Comparison of ENCODE assay signal across 8 cellular contexts in the genomic region with DNA sequence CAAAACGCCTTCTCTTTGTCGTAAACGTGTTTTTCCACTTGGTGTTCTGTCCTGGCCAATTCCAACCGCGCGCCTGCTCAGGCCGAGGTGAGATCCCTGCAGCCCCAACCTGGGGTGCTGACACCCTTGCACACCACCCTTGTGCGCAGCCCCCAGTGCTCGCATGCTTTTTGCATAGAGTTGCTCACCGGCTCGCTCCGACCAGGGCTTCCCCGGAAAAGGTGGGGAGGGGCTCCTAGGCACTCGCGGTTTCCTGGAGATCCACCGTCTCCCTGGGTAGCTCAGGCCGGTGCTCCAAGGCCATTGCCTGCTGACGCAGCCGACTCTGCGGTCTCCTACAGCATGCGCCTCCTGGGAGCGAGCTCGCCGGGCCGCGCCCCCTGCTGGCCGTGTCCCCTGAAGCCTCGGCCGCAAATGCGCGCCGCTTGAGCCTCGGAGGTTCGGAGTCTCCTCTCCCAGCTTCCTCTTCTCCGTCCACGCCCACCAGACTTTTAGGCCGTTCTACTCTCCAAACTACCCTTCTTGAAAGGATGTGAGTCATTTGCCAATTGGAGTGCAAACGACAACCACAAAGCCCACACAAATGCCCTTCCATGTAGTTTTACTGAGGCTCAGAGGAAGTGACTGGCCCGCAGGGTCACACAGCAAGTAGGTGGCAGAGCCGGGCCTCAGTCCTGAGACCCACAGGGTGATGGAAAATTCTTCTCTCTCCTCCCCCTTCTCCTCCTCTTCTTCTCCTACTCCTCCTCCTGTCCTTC. TPM values are rescaled to one million over a fixed set of nuclear protein-coding genes. Genes with fewer than 3 reads are reported as not detected.
A peak's percentile ranks its signal among the peaks of the same experiment; 100 is the strongest.
DNase-seq lines count a peak whose midpoint lies in the region; ATAC-seq and TF ChIP-seq lines count a peak whose summit lies in the region.

No MANE protein-coding gene starts in this region.

- peak overlapping the region; percentile 83 for H2AFZ ChIP-seq in OCI-LY3 (ENCODE audit: low read depth, low read length)

- intact Hi-C loops in Caco-2 (cut with micrococcal nuclease; ENCODE audit: unreplicated experiment) (loop anchor here (1.0 to 10.0 kb wide), 3 partner anchors 43 to 466 kb away; partner anchors contain the start of gene NAE1), mucosa of descending colon (cut with DNase I, micrococcal nuclease) (no loop called here)

- H3K9ac ChIP-seq in OCI-LY3 (ENCODE audit: low read length), result peak overlapping the region; percentile 61

- H4K20me1 ChIP-seq in OCI-LY3 (ENCODE audit: insufficient read depth, low read length), result no peaks in the 10 kb centered on the region

- DNase-seq in Caco-2, result peak; percentile 88 to 93
- peak; percentile 93 for DNase-seq in HPDE6-E6E7 (ENCODE audit: extremely low spot score)
- peak; percentile 90 for DNase-seq in activated T-cell treated with anti-CD3 and anti-CD28 coated beads for 24 hours (ENCODE audit: low read depth)
- peak; percentile 87 for DNase-seq in epithelial cell of proximal tubule (ENCODE audit: low read depth)
- DNase-seq in mucosa of descending colon, result peak; percentile 93 to 95 (median 94)
- peak; percentile 77 to 78 for DNase-seq in stimulated activated CD8-positive, alpha-beta memory T cell treated with anti-CD3 and anti-CD28 coated beads, Interleukin-4, amount 100 ng/mL, for 1 hour (ENCODE audit: low read depth in 2 of 2, low spot score in 1 of 2)

- H3K36me3 Mint-ChIP-seq in Caco-2 (ENCODE audit: insufficient read depth, unreplicated experiment), result no peaks in the 10 kb centered on the region

- peaks cover 20% of the 10 kb centered on the region for H3K4me1 Mint-ChIP-seq in Caco-2 (ENCODE audit: low read depth, unreplicated experiment)

- no peaks in the 10 kb centered on the region for H3K36me3 ChIP-seq in Caco-2 (ENCODE audit: control insufficient read depth, insufficient read depth, low read length)
- no peaks in the 10 kb centered on the region for H3K36me3 ChIP-seq in OCI-LY3 (replicated peaks; ENCODE audit: low read depth, low read length)
- H3K36me3 ChIP-seq in mucosa of descending colon (ENCODE audit: low read depth), result no peaks in the 10 kb centered on the region

- no TSS peak for BruUV-seq in Caco-2 (replicated peaks; lab: Mats Ljungman, UMichigan)

- peak; percentile 95 to 98 for TF ChIP-seq CTCF in Caco-2 (IDR thresholded peaks at IDR 0.05; ENCODE audit: insufficient read depth in 1 of 2, low read depth in 1 of 2, low read length in 1 of 2, severe bottlenecking in 1 of 2, unreplicated experiment in 1 of 2)
- TF ChIP-seq CTCF in OCI-LY3 (IDR thresholded peaks at IDR 0.05; ENCODE audit: low read depth, low read length), result peak; percentile 95
- peak; percentile 92 for TF ChIP-seq CTCF in epithelial cell of proximal tubule (conservative IDR thresholded peaks at IDR 0.05; ENCODE audit: low read depth, low read length)
- peak; percentile 92 for TF ChIP-seq CTCF in mucosa of descending colon (IDR thresholded peaks at IDR 0.05)

- no peak overlapping the region for H3K27ac ChIP-seq in OCI-LY3 (ENCODE audit: low read length)

- H3K9me3 Mint-ChIP-seq in Caco-2 (ENCODE audit: unreplicated experiment), result no peaks in the 10 kb centered on the region

- H3K4me2 ChIP-seq in OCI-LY3 (ENCODE audit: low read length), result peak overlapping the region; percentile 100

- CTCF ChIA-PET in Caco-2 (lab: Charles Lee), result interaction anchor here (0.6 to 3.6 kb wide), 23 partner anchors 8 to 466 kb away, joined by 3 to 57 read pairs (median 5); partner anchors contain the start of genes CMTM4 and NAE1

- H3K27me3 Mint-ChIP-seq in Caco-2 (ENCODE audit: insufficient read depth, unreplicated experiment), result no peaks in the 10 kb centered on the region

- H3K9me3 ChIP-seq in Caco-2, result no peaks in the 10 kb centered on the region
- no peaks in the 10 kb centered on the region for H3K9me3 ChIP-seq in OCI-LY3 (ENCODE audit: insufficient read depth, low read length)
- no peaks in the 10 kb centered on the region for H3K9me3 ChIP-seq in mucosa of descending colon

- H3K4me3 Mint-ChIP-seq in Caco-2 (ENCODE audit: unreplicated experiment), result peak overlapping the region; percentile 80

- H3K27ac Mint-ChIP-seq in Caco-2 (ENCODE audit: unreplicated experiment), result peak overlapping the region; percentile 46

- H3K4me3 ChIP-seq in Caco-2 (ENCODE audit: low read depth, low read length) (peak overlapping the region; percentile 46), OCI-LY3 (ENCODE audit: low read length) (peak overlapping the region; percentile 80), epithelial cell of proximal tubule (ENCODE audit: low read depth, low read length) (peak overlapping the region; percentile 49), mucosa of descending colon (no peak overlapping the region)

- no peaks in the 10 kb centered on the region for H3K79me2 ChIP-seq in OCI-LY3 (ENCODE audit: low read length)

- ATAC-seq in GM19467 (IDR thresholded peaks at IDR 0.05; ENCODE audit: unreplicated experiment) (peak; percentile 78), mucosa of descending colon (peak; percentile 87)

- POLR2A ChIA-PET in Caco-2 (lab: Charles Lee), result interaction anchor here (1.1 kb wide), 1 partner anchor 42 kb away, joined by 15 read pairs; the partner anchor contains the start of gene NAE1

- H3K27me3 ChIP-seq in Caco-2 (replicated peaks; ENCODE audit: control insufficient read depth, insufficient read depth, low read length), result no peaks in the 10 kb centered on the region; the same call in 1 of the 2 replicates
- H3K27me3 ChIP-seq in OCI-LY3 (ENCODE audit: low read depth, low read length), result peaks cover 5% of the 10 kb centered on the region; the same call in 1 of the 2 replicates

- H3K4me1 ChIP-seq in Caco-2 (peaks cover 18% of the 10 kb centered on the region), OCI-LY3 (ENCODE audit: low read length) (peaks cover 6% of the 10 kb centered on the region; the same call in 1 of the 2 replicates), mucosa of descending colon (ENCODE audit: low read depth) (peaks cover 8% of the 10 kb centered on the region)

RNA-seq across cellular contexts. Expression of gene PDP2, which starts 7.2 kb away (rescaled TPM):
- total RNA-seq in Caco-2 (2022) (37.7 and 44.4 TPM in 2 replicates), epithelial cell of proximal tubule (2.4 and 5.2 TPM in 2 replicates), mucosa of descending colon (10 to 100 TPM; 15.5 to 23.5 (median 23.2) TPM)

RNA-seq across cellular contexts. Expression of gene CA7, which starts 28.9 kb away (rescaled TPM):
- total RNA-seq in Caco-2 (2022), result 0.35 and 0.68 TPM in 2 replicates
- 0.12 TPM in 1 of 2 replicates, not detected in the other for total RNA-seq in epithelial cell of proximal tubule
- 100 to 1,000 TPM in 2 of 3 donors, 10 to 100 TPM in 1; 59.3 to 253 (median 131) TPM for total RNA-seq in mucosa of descending colon

RNA-seq across cellular contexts. Expression of gene NAE1, which starts 42.3 kb away (rescaled TPM):
- total RNA-seq in Caco-2 (2022), result 141 and 146 TPM in 2 replicates
- 92.3 and 115 TPM in 2 replicates for total RNA-seq in epithelial cell of proximal tubule
- 10 to 100 TPM; 48.4 to 52.9 (median 50.8) TPM for total RNA-seq in mucosa of descending colon

RNA-seq across cellular contexts. Expression of gene CDH16, which starts 45.6 kb away (rescaled TPM):
- total RNA-seq in Caco-2 (2022) (0.48 and 0.81 TPM in 2 replicates), epithelial cell of proximal tubule (0.14 and 0.81 TPM in 2 replicates), mucosa of descending colon (under 1 TPM; 0.13 to 0.78 (median 0.72) TPM)

RNA-seq across cellular contexts. Expression of gene RRAD, which starts 52.2 kb away (rescaled TPM):
- 0.53 and 1.1 TPM in 2 replicates for total RNA-seq in Caco-2 (2022)
- 6.5 and 40.2 TPM in 2 replicates for total RNA-seq in epithelial cell of proximal tubule
- 10 to 100 TPM in 1 of 3 donors, 1 to 10 TPM in 2; 1.3 to 11.6 (median 1.3) TPM for total RNA-seq in mucosa of descending colon

Comparison
In these comparisons a context has a peak if more than half of its experiments do, and no peak if none do; other contexts are left out.
1. RNA of gene CA7, which starts 28.9 kb away (total RNA-seq): 59.3 to 253 TPM in mucosa of descending colon; 0.35 to 0.68 TPM in Caco-2 and 0.12 TPM in epithelial cell of proximal tubule; every median in the first group is over 10 times any median in the second.
2. Peak in every context shown above with its lines, with median percentiles within 50 percentile points of each other: DNase-seq and CTCF ChIP-seq.